ENCODE assay signal across 8 cellular contexts in genomic region chr10:38402442-38403346, GRCh38.
DNase-seq lines count a peak whose midpoint lies in the region; ATAC-seq and TF ChIP-seq lines count a peak whose summit lies in the region.
"Not testable (repeated sequence)": the region's sequence is repeated elsewhere in the genome, so short reads cannot be mapped to it uniquely, and the experiment has no call there.

No MANE protein-coding gene starts in this region.

- CTCF ChIA-PET in mammary epithelial cell (lab: Charles Lee; ENCODE audit: low non-redundant PET) = interaction anchor here (0.5 kb wide), 2 partner anchors 426 to 442 kb away, joined by 4 to 14 read pairs; no protein-coding TSS in a partner anchor

- not testable (repeated sequence) for TF ChIP-seq CTCF in mammary epithelial cell (conservative IDR thresholded peaks at IDR 0.05 in 1 of 2, IDR thresholded peaks at IDR 0.05 in 1 of 2; ENCODE audit: extremely low read depth in 1 of 2, insufficient read depth in 1 of 2, low read depth in 1 of 2, low read length in 2 of 2)

- peak; percentile 99 for ATAC-seq in GM19035 (IDR thresholded peaks at IDR 0.05; ENCODE audit: unreplicated experiment)
- peak; percentile 98 for ATAC-seq in HG03159 (IDR thresholded peaks at IDR 0.05; ENCODE audit: unreplicated experiment)

- not testable (repeated sequence) for H3K79me2 ChIP-seq in mammary epithelial cell (ENCODE audit: insufficient read depth, low read length)

- intact Hi-C loops in mammary epithelial cell (cut with micrococcal nuclease) = not testable (repeated sequence)

- peak overlapping the region; percentile 98 for H2AFZ ChIP-seq in mammary epithelial cell (ENCODE audit: low read depth, low read length)

- H4K20me1 ChIP-seq in mammary epithelial cell (ENCODE audit: insufficient read depth, low read length) = not testable (repeated sequence)

- H3K36me3 ChIP-seq in mammary epithelial cell (ENCODE audit: insufficient read depth, low read length) = not testable (repeated sequence)

- dilution Hi-C loops in mammary epithelial cell (cut with HindIII; ENCODE audit: low sequenced_read_pairs) = not testable (repeated sequence)

- WGBS in mammary epithelial cell (ENCODE audit: low coverage, missing lambda C conversion rate) = 1% methylated on average over 15 of the region's 110 CpGs

- peak overlapping the region; percentile 88 for H3K27ac ChIP-seq in mammary epithelial cell (ENCODE audit: insufficient read depth, low read depth, low read length)

- in situ Hi-C loops in mammary epithelial cell (cut with MboI; ENCODE audit: low sequenced_read_pairs in 2 of 2) = not testable (repeated sequence)

- peak overlapping the region; percentile 90 for H3K4me2 ChIP-seq in mammary epithelial cell (ENCODE audit: insufficient read depth, low read depth, low read length)

- peak overlapping the region; percentile 48 for H3K9ac ChIP-seq in mammary epithelial cell (ENCODE audit: insufficient read depth, low read length)

- H3K4me3 ChIP-seq in mammary epithelial cell (replicated peaks in 1 of 3; ENCODE audit: insufficient read depth in 1 of 3, low read depth in 2 of 3, low read length in 3 of 3) = peak overlapping the region; percentile 74 to 84 (median 76)

- BruUV-seq in mammary epithelial cell (replicated peaks; lab: Mats Ljungman, UMichigan) = TSS peak; percentile 25

- DNase-seq in Ammon's horn (ENCODE audit: low spot score) (peak; percentile 97), NCI-H226 (peak; percentile 90), mammary epithelial cell (peak; percentile 92), kidney glomerular epithelial cell (lab: John Stamatoyannopoulos, UW) (peak; percentile 70)
- DNase-seq in activated CD4-positive, CD25-positive, alpha-beta regulatory T cell (lab: John Stamatoyannopoulos, UW) = peak; percentile 76 to 89 (median 85)
- DNase-seq in stimulated activated CD4-positive, alpha-beta T cell treated with anti-CD3 and anti-CD28 coated beads, Interleukin-15, amount 100 ng/mL, for 48 hours (ENCODE audit: low read depth in 2 of 2) = peak; percentile 85 to 87

- H3K4me1 ChIP-seq in mammary epithelial cell (ENCODE audit: insufficient read depth, low read length) = not testable (repeated sequence)

- H3K27me3 ChIP-seq in mammary epithelial cell (ENCODE audit: insufficient read depth, low read length) = not testable (repeated sequence)

- not testable (repeated sequence) for H3K9me3 ChIP-seq in mammary epithelial cell (replicated peaks; ENCODE audit: insufficient read depth, low read length)

Comparison
In these comparisons a context has a peak if more than half of its experiments do, and no peak if none do; other contexts are left out.
1. Peak in every context shown above with its lines: DNase-seq, ATAC-seq, H3K4me3 ChIP-seq and H3K27ac ChIP-seq.